Comparison of ENCODE assay signal across 31 cellular contexts in the genomic region with DNA sequence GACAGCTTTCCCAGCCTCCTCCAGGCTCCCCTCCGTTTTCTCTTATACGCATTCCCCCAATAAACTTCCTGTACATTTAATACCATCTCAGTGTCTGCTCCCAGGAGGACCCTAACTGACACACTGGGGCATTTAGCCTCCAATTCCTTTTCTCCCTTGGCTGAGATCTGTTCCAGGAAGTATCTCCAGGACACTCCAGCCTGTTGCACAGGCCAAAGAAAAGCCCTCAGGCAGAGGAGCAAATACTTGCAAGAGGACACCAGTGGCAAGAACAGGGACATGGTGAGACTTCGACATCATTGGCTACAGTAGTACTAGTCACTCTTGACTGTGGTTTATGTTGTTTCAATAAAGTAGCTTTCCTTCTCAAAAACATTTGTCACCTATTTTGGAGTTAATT. TPM values are rescaled to one million over a fixed set of nuclear protein-coding genes. Genes with fewer than 3 reads are reported as not detected.
A peak's percentile ranks its signal among the peaks of the same experiment; 100 is the strongest.
DNase-seq lines count a peak whose midpoint lies in the region; ATAC-seq and TF ChIP-seq lines count a peak whose summit lies in the region.
"Had no signal": no experiment of that assay in that cellular context is flagged by ENCODE, and none has a peak within 500 bp of the region (broad histone marks: within the 10 kb centered on the region; RNA-seq: fewer than 3 reads in every experiment).

No MANE protein-coding gene starts in this region.

- H3K4me3 ChIP-seq in HEK293 (ENCODE audit: low read depth, low read length) = no peak overlapping the region
- no peak overlapping the region for H3K4me3 ChIP-seq in fibroblast of villous mesenchyme (ENCODE audit: low read depth, low read length)
- no peak overlapping the region for H3K4me3 ChIP-seq in thymus (ENCODE audit: low read length)
- H3K4me3 ChIP-seq: colonic mucosa, right lobe of liver, spleen, thyroid gland, vagina had no signal

- ATAC-seq in GM18907 (IDR thresholded peaks at IDR 0.05; ENCODE audit: unreplicated experiment) (no peak), HG02852 (IDR thresholded peaks at IDR 0.05; ENCODE audit: unreplicated experiment) (no peak)
- ATAC-seq: right lobe of liver; Right ventricle myocardium inferior; stimulated activated naive CD8-positive, alpha-beta T cell treated with anti-CD3 and anti-CD28 coated beads, Interleukin-15, amount 100 ng/mL, for 72 hours had no signal

- TF ChIP-seq CTCF in HEK293 (tag by site-specific recombination; IDR thresholded peaks at IDR 0.05) (no peak), fibroblast of villous mesenchyme (IDR thresholded peaks at IDR 0.05; ENCODE audit: insufficient read depth, low read depth, low read length) (no peak)

- no peaks in the 10 kb centered on the region for H3K27me3 ChIP-seq in thymus (ENCODE audit: control insufficient read depth, insufficient read depth)
- H3K27me3 ChIP-seq: colonic mucosa, right lobe of liver, spleen, thyroid gland, vagina had no signal

- H3K36me3 Mint-ChIP-seq in activated T-cell treated with anti-CD3 and anti-CD28 coated beads, Interleukin-2, amount 50 U/mL, for 24 hours (ENCODE audit: low read depth) = peaks cover 64% of the 10 kb centered on the region

- H3K36me3 ChIP-seq in HEK293 (ENCODE audit: control insufficient read depth in 2 of 2, insufficient read depth in 1 of 2, low read length in 2 of 2) (peaks cover 28 to 41% of the 10 kb centered on the region in 2 experiments), thymus (ENCODE audit: control insufficient read depth, insufficient read depth) (peaks cover 8% of the 10 kb centered on the region)
- H3K36me3 ChIP-seq: colonic mucosa had no signal

- peak overlapping the region; percentile 9 for H3K4me3 Mint-ChIP-seq in activated T-cell treated with anti-CD3 and anti-CD28 coated beads, Interleukin-2, amount 50 U/mL, for 24 hours
- H3K4me3 Mint-ChIP-seq: activated naive CD8-positive, alpha-beta T cell treated with anti-CD3 and anti-CD28 coated beads, Interleukin-2, amount 50 U/mL, for 24 hours; B cell; stimulated activated naive CD8-positive, alpha-beta T cell treated with anti-CD3 and anti-CD28 coated beads, Interleukin-15, amount 100 ng/mL, for 72 hours had no signal

- H3K9me3 ChIP-seq in HEK293 (ENCODE audit: control insufficient read depth, insufficient read depth, low read depth, low read length) = no peaks in the 10 kb centered on the region
- no peaks in the 10 kb centered on the region for H3K9me3 ChIP-seq in thymus (ENCODE audit: control insufficient read depth)
- H3K9me3 ChIP-seq: colonic mucosa, right lobe of liver, spleen, thyroid gland, vagina had no signal

- H3K27ac ChIP-seq in HEK293 (ENCODE audit: extremely low read depth, low read depth, low read length) = no peak overlapping the region
- H3K27ac ChIP-seq in thymus (ENCODE audit: low read depth) = peak overlapping the region; percentile 13
- H3K27ac ChIP-seq: colonic mucosa, epithelial cell of prostate, right lobe of liver, spleen, thyroid gland, vagina had no signal

- WGBS in thymus = 97% methylated on average over 3 of the region's 3 CpGs

- peaks cover 76% of the 10 kb centered on the region for H3K4me1 Mint-ChIP-seq in activated T-cell treated with anti-CD3 and anti-CD28 coated beads, Interleukin-2, amount 50 U/mL, for 24 hours (ENCODE audit: low read depth)

- no peak for DNase-seq in activated T-cell treated with anti-CD3 and anti-CD28 coated beads, Interleukin-2, amount 50 U/mL, for 24 hours
- no peak for DNase-seq in activated T-cell treated with anti-CD3 and anti-CD28 coated beads, Interleukin-2, amount 50 U/mL, for 1 hour
- peak; percentile 1 for DNase-seq in fibroblast of villous mesenchyme (ENCODE audit: low read depth)
- no peak for DNase-seq in hippocampal formation (lab: John Stamatoyannopoulos, UW)
- DNase-seq: ACHN; activated effector memory CD4-positive, alpha-beta T cell treated with Interleukin-2 at 50 U/mL for 16 hours; activated naive CD8-positive, alpha-beta T cell treated with anti-CD3 and anti-CD28 coated beads, Interleukin-2, amount 50 U/mL, for 24 hours; colonic mucosa; DMS153; effector CD8-positive, alpha-beta T cell; H7; KG1; MM.1S; NCI-H1417; NCI-H2029 treated with DMSO at 0.1 percent for 48 hours; NCI-H524 treated with DMSO at 0.1 percent for 48 hours; NK-92 treated with Interleukin-12 subunit alpha and Interleukin-12 subunit beta, amount 100 ng/mL, for 24 hours; right lobe of liver; spleen; stimulated activated naive CD8-positive, alpha-beta T cell treated with anti-CD3 and anti-CD28 coated beads, Interleukin-15, amount 100 ng/mL, for 72 hours; SW 1271; thyroid gland had no signal

- peaks cover 6% of the 10 kb centered on the region for H3K9me3 Mint-ChIP-seq in activated T-cell treated with anti-CD3 and anti-CD28 coated beads, Interleukin-2, amount 50 U/mL, for 24 hours
- H3K9me3 Mint-ChIP-seq: stimulated activated naive CD8-positive, alpha-beta T cell treated with anti-CD3 and anti-CD28 coated beads, Interleukin-15, amount 100 ng/mL, for 72 hours had no signal

- peak overlapping the region; percentile 37 for H3K27ac Mint-ChIP-seq in activated T-cell treated with anti-CD3 and anti-CD28 coated beads, Interleukin-2, amount 50 U/mL, for 24 hours
- H3K27ac Mint-ChIP-seq: B cell; progenitor cell of endocrine pancreas; stimulated activated naive CD8-positive, alpha-beta T cell treated with anti-CD3 and anti-CD28 coated beads, Interleukin-15, amount 100 ng/mL, for 72 hours had no signal

- POLR2A ChIA-PET in HEK293 (lab: Yijun Ruan, JAX) = no interaction called here

- no peaks in the 10 kb centered on the region for H3K4me1 ChIP-seq in HEK293 (ENCODE audit: control insufficient read depth, insufficient read depth, low read length)
- peaks cover 4% of the 10 kb centered on the region for H3K4me1 ChIP-seq in thymus (ENCODE audit: control insufficient read depth, insufficient read depth, low read length)
- H3K4me1 ChIP-seq: colonic mucosa had no signal

- no peaks in the 10 kb centered on the region for H3K27me3 Mint-ChIP-seq in activated T-cell treated with anti-CD3 and anti-CD28 coated beads, Interleukin-2, amount 50 U/mL, for 24 hours
- H3K27me3 Mint-ChIP-seq: activated naive CD8-positive, alpha-beta T cell treated with anti-CD3 and anti-CD28 coated beads, Interleukin-2, amount 50 U/mL, for 24 hours; B cell; progenitor cell of endocrine pancreas; stimulated activated naive CD8-positive, alpha-beta T cell treated with anti-CD3 and anti-CD28 coated beads, Interleukin-15, amount 100 ng/mL, for 72 hours had no signal

- CTCF ChIA-PET in HEK293 (lab: Yijun Ruan, JAX) = interaction anchor here (0.6 kb wide), 2 partner anchors 9 to 18 kb away, joined by 3 to 4 read pairs; no protein-coding TSS in a partner anchor

TF ChIP-seq in HEK293, 187 proteins besides CTCF, POLR2A, EP300 and RAD21 (continues in another document):
- TF ChIP-seq PRDM2 (tag by site-specific recombination; IDR thresholded peaks at IDR 0.05; ENCODE audit: borderline replicate concordance) (no peak), ZNF677 (tag by site-specific recombination; IDR thresholded peaks at IDR 0.05) (no peak), SCRT2 (tag by site-specific recombination; IDR thresholded peaks at IDR 0.05) (peak; percentile 91), ZBTB21 (tag by site-specific recombination; IDR thresholded peaks at IDR 0.05) (no peak)

RNA-seq across cellular contexts. Expression of gene SYNJ1, which starts 4.7 kb away (rescaled TPM):
- 7.1 and 7.3 TPM in 2 replicates for total RNA-seq in fibroblast of villous mesenchyme
- 15.0 TPM for polyA plus RNA-seq in thymus

RNA-seq across cellular contexts. Expression of gene PAXBP1, which starts 39.0 kb away (rescaled TPM):
- total RNA-seq in fibroblast of villous mesenchyme = 28.0 and 35.8 TPM in 2 replicates
- 68.6 TPM for polyA plus RNA-seq in thymus
